ENCODE assay signal across 1 cellular context in genomic region chr12:65803253-65803652, GRCh38.
TF ChIP-seq lines count a peak whose summit lies in the region.

No MANE protein-coding gene starts in this region.

TF ChIP-seq in IMR-90, 13 proteins besides CTCF, POLR2A, EP300 and RAD21:
- TF ChIP-seq ELK1 (IDR thresholded peaks at IDR 0.05; ENCODE audit: borderline replicate concordance, low read depth, low read length) (no peak), RFX5 (IDR thresholded peaks at IDR 0.05; ENCODE audit: low read depth, low read length) (no peak), USF2 (IDR thresholded peaks at IDR 0.05; ENCODE audit: low read depth, low read length) (no peak), CEBPB (IDR thresholded peaks at IDR 0.05; ENCODE audit: low read depth, low read length) (no peak), BHLHE40 (IDR thresholded peaks at IDR 0.05; ENCODE audit: low read depth, low read length) (no peak), MXI1 (IDR thresholded peaks at IDR 0.05; ENCODE audit: borderline replicate concordance, low read depth, low read length) (no peak), CHD1 (IDR thresholded peaks at IDR 0.05; ENCODE audit: low read depth, low read length) (no peak), FOS (IDR thresholded peaks at IDR 0.05; ENCODE audit: low read depth, low read length) (no peak), RCOR1 (IDR thresholded peaks at IDR 0.05; ENCODE audit: insufficient replicate concordance, low read length) (no peak), SMC3 (IDR thresholded peaks at IDR 0.05; ENCODE audit: low read depth, low read length) (no peak), NFE2L2 (IDR thresholded peaks at IDR 0.05; ENCODE audit: low read depth, low read length) (no peak), MAFK (IDR thresholded peaks at IDR 0.05; ENCODE audit: low read depth, low read length) (no peak), MAZ (IDR thresholded peaks at IDR 0.05; ENCODE audit: borderline replicate concordance, low read depth, low read length) (no peak)
